ENCODE assay signal across 8 cellular contexts in the genomic region with DNA sequence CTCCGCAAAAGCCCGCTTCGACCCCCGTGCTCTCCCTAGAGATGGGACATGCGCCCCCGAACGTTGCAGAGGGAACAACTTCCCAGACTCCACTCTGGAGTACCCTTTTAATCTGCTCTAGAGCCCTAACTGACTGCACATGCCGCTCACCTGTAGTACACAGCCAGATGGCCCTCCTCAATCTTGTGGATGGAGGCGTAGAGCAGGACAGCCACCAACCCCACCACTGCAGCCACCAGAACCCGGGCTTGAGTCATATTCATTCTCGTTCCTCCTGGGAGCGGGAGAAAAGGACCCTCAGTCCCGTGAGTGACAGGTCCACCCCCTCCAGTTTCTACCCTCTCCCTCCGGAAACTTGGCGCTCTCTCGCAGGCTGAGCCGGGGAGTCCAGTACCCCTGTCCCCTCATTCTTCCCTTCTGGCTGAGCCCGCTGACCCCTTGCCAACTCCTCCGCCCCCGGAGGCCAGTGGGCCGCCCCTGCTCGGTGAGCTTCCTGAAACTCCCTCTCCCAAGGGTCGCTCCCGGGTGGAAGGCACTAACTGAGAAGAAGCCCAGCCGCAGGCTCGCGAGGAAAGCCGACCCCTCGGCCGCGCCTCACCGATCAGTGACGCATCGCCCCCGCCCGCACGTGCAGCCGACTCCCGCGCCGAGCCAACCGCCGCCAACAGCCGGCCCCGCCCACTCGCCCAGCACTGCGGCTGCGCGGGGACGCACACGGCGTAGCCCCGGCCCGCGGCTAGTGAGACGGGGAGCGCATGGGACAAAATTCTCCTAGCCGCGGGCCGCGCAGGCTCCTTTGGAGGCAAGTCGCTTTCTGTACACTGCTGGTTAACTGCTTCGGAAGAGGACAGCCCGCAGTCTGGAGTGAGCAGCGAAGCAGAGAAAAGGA.
DNase-seq lines count a peak whose midpoint lies in the region; ATAC-seq and TF ChIP-seq lines count a peak whose summit lies in the region.

A gene (minus strand): TSS at position 666 of the 889 bp plus-strand sequence. CDS start 403 bp downstream, at position 263.

- peak; percentile 80 for TF ChIP-seq POLR2A in GM19193 (IDR thresholded peaks at IDR 0.05; ENCODE audit: extremely low read depth, insufficient read depth, insufficient read length)

- peak; percentile 89 for ATAC-seq in HG03432 (IDR thresholded peaks at IDR 0.05; ENCODE audit: unreplicated experiment)

- peak within 1 kb of the TSS; percentile 76 for H3K27ac ChIP-seq in cingulate gyrus (ENCODE audit: low read depth, low read length)
- peak within 1 kb of the TSS; percentile 52 for H3K27ac ChIP-seq in layer of hippocampus (ENCODE audit: low read depth, low read length)

- no peaks in the 10 kb centered on the region for H3K27me3 ChIP-seq in layer of hippocampus (ENCODE audit: control insufficient read depth, insufficient read depth, low read length)

- peak; percentile 80 to 90 for DNase-seq in AML-193 (lab: John Stamatoyannopoulos, UW)
- peak; percentile 25 for DNase-seq in NCI-H524 treated with DMSO at 0.1 percent for 48 hours (lab: John Stamatoyannopoulos, UW)
- peak; percentile 92 to 93 for DNase-seq in activated CD4-positive, alpha-beta T cell treated with anti-CD3 and anti-CD28 coated beads for 4 hours
- peak; percentile 89 to 94 (median 92) for DNase-seq in stimulated activated CD4-positive, alpha-beta T cell treated with anti-CD3 and anti-CD28 coated beads, Interleukin-1b, Interleukin-23, amount 100 ng/mL, for 24 hours (ENCODE audit: low read depth in 4 of 4, low spot score in 1 of 4)

Comparison
In these comparisons a context has a peak if more than half of its experiments do, and no peak if none do; other contexts are left out.
1. Peak in every context shown above with its lines: DNase-seq, ATAC-seq and H3K27ac ChIP-seq.
2. DNase-seq: peak in every context shown above with its lines; median percentile 92 in activated CD4-positive, alpha-beta T cell treated with anti-CD3 and anti-CD28 coated beads for 4 hours; 92 in stimulated activated CD4-positive, alpha-beta T cell treated with anti-CD3 and anti-CD28 coated beads, Interleukin-1b, Interleukin-23, amount 100 ng/mL, for 24 hours; 85 in AML-193; 25 in NCI-H524 treated with DMSO at 0.1 percent for 48 hours.